In genomic region chr9:83280790-83281189, GRCh38 we compare ENCODE assay signal across 17 cellular contexts.
DNase-seq lines count a peak whose midpoint lies in the region; ATAC-seq and TF ChIP-seq lines count a peak whose summit lies in the region.
"Had no signal": no experiment of that assay in that cellular context is flagged by ENCODE, and none has a peak within 500 bp of the region (broad histone marks: within the 10 kb centered on the region; RNA-seq: fewer than 3 reads in every experiment).

No MANE protein-coding gene starts in this region.

- no peak overlapping the region for H3K27ac ChIP-seq in breast epithelium
- peak overlapping the region; percentile 42 to 53 for H3K27ac ChIP-seq in ascending aorta
- H3K27ac ChIP-seq in left lung, result peak overlapping the region; percentile 10 to 39
- peak overlapping the region; percentile 59 to 81 (median 72) for H3K27ac ChIP-seq in thyroid gland
- H3K27ac ChIP-seq: vagina had no signal

- H3K9me3 ChIP-seq in breast epithelium (no peaks in the 10 kb centered on the region), ascending aorta (no peaks in the 10 kb centered on the region), left lung (no peaks in the 10 kb centered on the region), thyroid gland (no peaks in the 10 kb centered on the region)
- H3K9me3 ChIP-seq: vagina had no signal

- TF ChIP-seq POLR2A in breast epithelium (IDR thresholded peaks at IDR 0.05) (no peak), thyroid gland (IDR thresholded peaks at IDR 0.05) (no peak)

- DNase-seq in MCF 10A (ENCODE audit: unreplicated experiment) (no peak), breast epithelium (ENCODE audit: low spot score in 2 of 2) (no peak), ascending aorta (ENCODE audit: low spot score in 2 of 2) (no peak), left lung (no peak), thyroid gland (peak in 1 of 2 donors; percentile 17), NCI-H2081 treated with DMSO at 0.1 percent for 48 hours (lab: John Stamatoyannopoulos, UW) (no peak)
- no peak for DNase-seq in activated naive CD4-positive, alpha-beta T cell treated with anti-CD3 and anti-CD28 coated beads, Interleukin-2, amount 50 U/mL, for 16 hours
- DNase-seq: activated effector memory CD4-positive, alpha-beta T cell treated with anti-CD3 and anti-CD28 coated beads, Interleukin-2, amount 50 U/mL, for 16 hours; CD4-positive, CD25-positive, alpha-beta regulatory T cell; naive B cell; NCI-H2107; stimulated activated naive CD8-positive, alpha-beta T cell treated with anti-CD3 and anti-CD28 coated beads, Interleukin-15, Interleukin-2, amounts not matched to agents 100 U/mL and 50 U/mL, for 24 hours had no signal

- POLR2A ChIA-PET in MCF 10A (lab: Yijun Ruan, JAX), result interaction anchor here (1.1 kb wide), 1 partner anchor 60 kb away, joined by 5 read pairs; no protein-coding TSS in a partner anchor

- H3K4me1 ChIP-seq in breast epithelium, result peaks cover 0 to 13% of the 10 kb centered on the region in 2 donors
- H3K4me1 ChIP-seq in ascending aorta, result peaks cover 0 to 5% of the 10 kb centered on the region in 2 donors
- peaks cover 14 to 25% of the 10 kb centered on the region in 2 donors for H3K4me1 ChIP-seq in left lung
- peaks cover 26 to 27% of the 10 kb centered on the region in 2 donors for H3K4me1 ChIP-seq in thyroid gland

- H3K36me3 ChIP-seq in breast epithelium (no peaks in the 10 kb centered on the region), ascending aorta (no peaks in the 10 kb centered on the region), left lung (no peaks in the 10 kb centered on the region), thyroid gland (no peaks in the 10 kb centered on the region)
- H3K36me3 ChIP-seq: vagina had no signal

- peak overlapping the region; percentile 7 for H3K27ac Mint-ChIP-seq in MCF 10A (ENCODE audit: low read depth, unreplicated experiment)
- H3K27ac Mint-ChIP-seq: CD4-positive, CD25-positive, alpha-beta regulatory T cell; IgD-negative memory B cell; naive B cell; T-helper 2 cell treated with Interferon-gamma antibody and Interleukin-4, amounts not matched to agents 5 μg/mL and 100 μg/mL, for 36 hours had no signal

- ATAC-seq in left lung (peak; percentile 31), GM19328 (IDR thresholded peaks at IDR 0.05; ENCODE audit: unreplicated experiment) (no peak)
- ATAC-seq: activated CD4-positive, CD25-positive, alpha-beta regulatory T cell treated with anti-CD3 and anti-CD28 coated beads, Interleukin-2, amount 50 U/mL, for 24 hours; stimulated activated naive CD8-positive, alpha-beta T cell treated with anti-CD3 and anti-CD28 coated beads, Interleukin-15, Interleukin-2, amounts not matched to agents 100 U/mL and 50 U/mL, for 24 hours had no signal

- intact Hi-C loops in MCF 10A (cut with micrococcal nuclease), result no loop called here
- intact Hi-C loops in breast epithelium (cut with DNase I; ENCODE audit: low total_unique reads), result no loop called here
- intact Hi-C loops in ascending aorta (cut with DNase I), result no loop called here
- intact Hi-C loops in left lung (cut with DNase I), result no loop called here
- intact Hi-C loops in thyroid gland (cut with DNase I), result no loop called here

- H3K36me3 Mint-ChIP-seq in MCF 10A (ENCODE audit: insufficient read depth, unreplicated experiment), result no peaks in the 10 kb centered on the region
- H3K36me3 Mint-ChIP-seq: CD4-positive, CD25-positive, alpha-beta regulatory T cell; naive B cell had no signal

- H3K4me3 ChIP-seq in breast epithelium (no peak overlapping the region), ascending aorta (no peak overlapping the region), left lung (no peak overlapping the region), thyroid gland (replicated peaks in 1 of 3) (no peak overlapping the region)
- H3K4me3 ChIP-seq: vagina had no signal

- TF ChIP-seq CTCF in MCF 10A (IDR thresholded peaks at IDR 0.05; ENCODE audit: unreplicated experiment), result no peak
- no peak for TF ChIP-seq CTCF in breast epithelium (IDR thresholded peaks at IDR 0.05)
- TF ChIP-seq CTCF in ascending aorta (IDR thresholded peaks at IDR 0.05), result no peak
- no peak for TF ChIP-seq CTCF in left lung (IDR thresholded peaks at IDR 0.05)
- no peak for TF ChIP-seq CTCF in thyroid gland (IDR thresholded peaks at IDR 0.05)

- no peaks in the 10 kb centered on the region for H3K27me3 ChIP-seq in breast epithelium
- no peaks in the 10 kb centered on the region for H3K27me3 ChIP-seq in ascending aorta
- no peaks in the 10 kb centered on the region for H3K27me3 ChIP-seq in left lung
- H3K27me3 ChIP-seq in thyroid gland, result no peaks in the 10 kb centered on the region
- H3K27me3 ChIP-seq: vagina had no signal

- CTCF ChIA-PET in MCF 10A (lab: Yijun Ruan, JAX), result no interaction called here

- H3K4me3 Mint-ChIP-seq in MCF 10A (ENCODE audit: unreplicated experiment), result no peak overlapping the region
- H3K4me3 Mint-ChIP-seq: CD4-positive, CD25-positive, alpha-beta regulatory T cell; IgD-negative memory B cell; naive B cell; T-helper 2 cell treated with Interferon-gamma antibody and Interleukin-4, amounts not matched to agents 5 μg/mL and 100 μg/mL, for 36 hours had no signal

- 60 to 63% methylated on average over 2 of the region's 2 CpGs for WGBS in thyroid gland, 2 donors

- no TSS peak for BruUV-seq in MCF 10A (replicated peaks; lab: Mats Ljungman, UMichigan)

- H3K27me3 Mint-ChIP-seq in MCF 10A (ENCODE audit: insufficient read depth, unreplicated experiment), result no peaks in the 10 kb centered on the region
- H3K27me3 Mint-ChIP-seq: CD4-positive, CD25-positive, alpha-beta regulatory T cell; naive B cell had no signal

- no peaks in the 10 kb centered on the region for H3K9me3 Mint-ChIP-seq in MCF 10A (ENCODE audit: unreplicated experiment)
- H3K9me3 Mint-ChIP-seq: T-helper 2 cell treated with Interferon-gamma antibody and Interleukin-4, amounts not matched to agents 5 μg/mL and 100 μg/mL, for 36 hours had no signal

- H3K4me1 Mint-ChIP-seq in MCF 10A (ENCODE audit: insufficient read depth, unreplicated experiment), result peaks cover 18% of the 10 kb centered on the region
- H3K4me1 Mint-ChIP-seq: CD4-positive, CD25-positive, alpha-beta regulatory T cell; IgD-negative memory B cell; naive B cell had no signal

Comparison
In these comparisons a context has a peak if more than half of its experiments do, and no peak if none do; other contexts are left out.
1. H3K27ac ChIP-seq: peak in ascending aorta (2 of 2), left lung (2 of 2) and thyroid gland (3 of 3); none in breast epithelium (0 of 2).